In genomic region chr17:77770331-77771105, GRCh38 we compare ENCODE assay signal across 13 cellular contexts.
DNase-seq lines count a peak whose midpoint lies in the region; ATAC-seq and TF ChIP-seq lines count a peak whose summit lies in the region.
"Had no signal": no experiment of that assay in that cellular context is flagged by ENCODE, and none has a peak within 500 bp of the region (broad histone marks: within the 10 kb centered on the region; RNA-seq: fewer than 3 reads in every experiment).

No MANE protein-coding gene starts in this region.

- no peak for TF ChIP-seq RAD21 in IMR-90 (IDR thresholded peaks at IDR 0.05; ENCODE audit: low read length)

- peak overlapping the region in 5 of 11 experiments; percentile 7 to 78 (median 54); a peak in 7 of 22 replicates for H3K27ac ChIP-seq in BLaER1 treated with 17β-estradiol and CSF1 and Interleukin-3, amounts not matched to agents 10 nM and 100 nM
- H3K27ac ChIP-seq in IMR-90 (ENCODE audit: insufficient read depth, low read length), result no peak overlapping the region
- no peak overlapping the region for H3K27ac ChIP-seq in mammary epithelial cell (ENCODE audit: insufficient read depth, low read depth, low read length)
- H3K27ac ChIP-seq: right lobe of liver, vagina had no signal

- no peak overlapping the region for H3K23ac ChIP-seq in IMR-90 (ENCODE audit: low read depth, low read length)

- no peaks in the 10 kb centered on the region for H3K79me2 ChIP-seq in mammary epithelial cell (ENCODE audit: insufficient read depth, low read length)

- H4K20me1 ChIP-seq in BLaER1 treated with 17β-estradiol and CSF1 and Interleukin-3, amounts not matched to agents 10 nM and 100 nM, result no peaks in the 10 kb centered on the region
- H4K20me1 ChIP-seq in IMR-90 (ENCODE audit: insufficient read depth, low read length), result no peaks in the 10 kb centered on the region
- H4K20me1 ChIP-seq in mammary epithelial cell (ENCODE audit: insufficient read depth, low read length), result no peaks in the 10 kb centered on the region

- no peaks in the 10 kb centered on the region for H3K9me1 ChIP-seq in IMR-90 (ENCODE audit: insufficient read depth, low read length)

- BruUV-seq in IMR-90 (replicated peaks; lab: Mats Ljungman, UMichigan) (no TSS peak), mammary epithelial cell (replicated peaks; lab: Mats Ljungman, UMichigan) (no TSS peak)

- H3K27me3 ChIP-seq in BLaER1 treated with 17β-estradiol and CSF1 and Interleukin-3, amounts not matched to agents 10 nM and 100 nM, result peaks cover 0 to 17% (median 0%) of the 10 kb centered on the region in 11 experiments; a peak in 5 of 22 replicates
- H3K27me3 ChIP-seq in IMR-90 (ENCODE audit: control insufficient read depth, insufficient read depth, low read length), result peaks cover 38% of the 10 kb centered on the region
- no peaks in the 10 kb centered on the region for H3K27me3 ChIP-seq in mammary epithelial cell (ENCODE audit: insufficient read depth, low read length)
- H3K27me3 ChIP-seq: right lobe of liver, vagina had no signal

- peak overlapping the region; percentile 40 for H3K27ac Mint-ChIP-seq in neural crest cell (ENCODE audit: unreplicated experiment)
- H3K27ac Mint-ChIP-seq: activated naive CD8-positive, alpha-beta T cell; T-helper 1 cell treated with Interleukin-12 subunit alpha and Interleukin-12 subunit beta and Interleukin-4 antibody, amounts not matched to agents 30 μg/mL and 1 μg/mL, for 36 hours had no signal

- H3K4me3 Mint-ChIP-seq in neural crest cell, result no peak overlapping the region
- H3K4me3 Mint-ChIP-seq: activated naive CD8-positive, alpha-beta T cell; T-helper 1 cell treated with Interleukin-12 subunit alpha and Interleukin-12 subunit beta and Interleukin-4 antibody, amounts not matched to agents 30 μg/mL and 1 μg/mL, for 36 hours had no signal

- no peak overlapping the region for H4K5ac ChIP-seq in IMR-90 (ENCODE audit: low read depth, low read length)

- H2BK15ac ChIP-seq in IMR-90 (ENCODE audit: low read depth, low read length), result no peak overlapping the region

- H3K4me2 ChIP-seq in BLaER1 treated with 17β-estradiol and CSF1 and Interleukin-3, amounts not matched to agents 10 nM and 100 nM, result peak overlapping the region in 10 of 11 experiments; percentile 25 to 51 (median 41); a peak in 18 of 22 replicates
- no peak overlapping the region for H3K4me2 ChIP-seq in IMR-90 (ENCODE audit: low read depth, low read length)
- H3K4me2 ChIP-seq in mammary epithelial cell (ENCODE audit: insufficient read depth, low read depth, low read length), result no peak overlapping the region

- no peak overlapping the region for H2BK20ac ChIP-seq in IMR-90 (ENCODE audit: low read depth, low read length)

- H3K4me3 ChIP-seq in BLaER1 treated with 17β-estradiol and CSF1 and Interleukin-3, amounts not matched to agents 10 nM and 100 nM, result no peak overlapping the region
- H3K4me3 ChIP-seq in IMR-90 (ENCODE audit: insufficient read depth, low read depth, low read length), result no peak overlapping the region
- no peak overlapping the region for H3K4me3 ChIP-seq in mammary epithelial cell (replicated peaks in 1 of 3; ENCODE audit: insufficient read depth in 1 of 3, low read depth in 2 of 3, low read length in 3 of 3)
- H3K4me3 ChIP-seq: right lobe of liver, vagina had no signal

- in situ Hi-C loops in IMR-90 (cut with MboI; ENCODE audit: low sequenced_read_pairs), result no loop called here
- in situ Hi-C loops in mammary epithelial cell (cut with MboI; ENCODE audit: low sequenced_read_pairs in 2 of 2), result no loop called here

- 75% methylated on average over 8 of the region's 17 CpGs; no CpG with 5 or more reads in 1 of the 2 experiments for WGBS in IMR-90 (ENCODE audit: extremely low coverage in 2 of 2, insufficient read length in 1 of 2), 2 experiments
- 70% methylated on average over 14 of the region's 17 CpGs for WGBS in mammary epithelial cell (ENCODE audit: low coverage, missing lambda C conversion rate)

- H3K4me1 Mint-ChIP-seq in neural crest cell, result peaks cover 14% of the 10 kb centered on the region

- peak; percentile 65 for ATAC-seq in IMR-90 (ENCODE audit: low read depth)
- ATAC-seq in GM19023 (IDR thresholded peaks at IDR 0.05; ENCODE audit: unreplicated experiment), result no peak
- ATAC-seq: right lobe of liver had no signal

- no peak overlapping the region for H2AK9ac ChIP-seq in IMR-90 (replicated peaks; ENCODE audit: low read depth, low read length, poor library complexity)

- no peaks in the 10 kb centered on the region for H3K79me1 ChIP-seq in IMR-90 (ENCODE audit: low read depth in 1 of 2, low read length in 2 of 2)

- H3K36me3 ChIP-seq in BLaER1 treated with 17β-estradiol and CSF1 and Interleukin-3, amounts not matched to agents 10 nM and 100 nM, result no peaks in the 10 kb centered on the region
- H3K36me3 ChIP-seq in IMR-90 (ENCODE audit: control insufficient read depth, insufficient read depth, low read length) (no peaks in the 10 kb centered on the region), mammary epithelial cell (ENCODE audit: insufficient read depth, low read length) (no peaks in the 10 kb centered on the region)
- H3K36me3 ChIP-seq: right lobe of liver, vagina had no signal

- no peaks in the 10 kb centered on the region for H3K9me3 Mint-ChIP-seq in neural crest cell
- H3K9me3 Mint-ChIP-seq: T-helper 1 cell treated with Interleukin-12 subunit alpha and Interleukin-12 subunit beta and Interleukin-4 antibody, amounts not matched to agents 30 μg/mL and 1 μg/mL, for 36 hours had no signal

- dilution Hi-C loops in IMR-90 (cut with HindIII; ENCODE audit: low sequenced_read_pairs, unreplicated experiment) (no loop called here), mammary epithelial cell (cut with HindIII; ENCODE audit: low sequenced_read_pairs) (no loop called here)

- no peaks in the 10 kb centered on the region for H3K36me3 Mint-ChIP-seq in neural crest cell (ENCODE audit: low read depth)
- H3K36me3 Mint-ChIP-seq: activated naive CD8-positive, alpha-beta T cell had no signal

- no peaks in the 10 kb centered on the region for H3K27me3 Mint-ChIP-seq in neural crest cell (ENCODE audit: low read depth)
- H3K27me3 Mint-ChIP-seq: activated naive CD8-positive, alpha-beta T cell had no signal

- intact Hi-C loops in IMR-90 (cut with micrococcal nuclease) (no loop called here), mammary epithelial cell (cut with micrococcal nuclease) (loop anchor here (5.0 kb wide), 1 partner anchor 187 kb away; the partner anchor contains the start of gene TNRC6C)

- peak overlapping the region in 4 of 11 experiments; percentile 10 to 53 (median 40); a peak in 5 of 22 replicates for H3K9ac ChIP-seq in BLaER1 treated with 17β-estradiol and CSF1 and Interleukin-3, amounts not matched to agents 10 nM and 100 nM
- H3K9ac ChIP-seq in IMR-90 (ENCODE audit: low read depth, low read length) (no peak overlapping the region), mammary epithelial cell (ENCODE audit: insufficient read depth, low read length) (no peak overlapping the region)

- H3K4me1 ChIP-seq in BLaER1 treated with 17β-estradiol and CSF1 and Interleukin-3, amounts not matched to agents 10 nM and 100 nM, result peaks cover 11 to 35% (median 30%) of the 10 kb centered on the region in 10 experiments; a peak in 19 of 20 replicates
- H3K4me1 ChIP-seq in IMR-90 (ENCODE audit: control insufficient read depth, insufficient read depth, low read length) (no peaks in the 10 kb centered on the region), mammary epithelial cell (ENCODE audit: insufficient read depth, low read length) (no peaks in the 10 kb centered on the region)
- H3K4me1 ChIP-seq: right lobe of liver, vagina had no signal

- no peak for TF ChIP-seq CTCF in IMR-90 (conservative IDR thresholded peaks at IDR 0.05; ENCODE audit: low read depth, low read length)
- no peak for TF ChIP-seq CTCF in mammary epithelial cell (conservative IDR thresholded peaks at IDR 0.05 in 1 of 2, IDR thresholded peaks at IDR 0.05 in 1 of 2; ENCODE audit: extremely low read depth in 1 of 2, insufficient read depth in 1 of 2, low read depth in 1 of 2, low read length in 2 of 2)
- TF ChIP-seq CTCF in neural crest cell (conservative IDR thresholded peaks at IDR 0.05), result no peak

- H2AFZ ChIP-seq in IMR-90 (replicated peaks; ENCODE audit: low read length, poor library complexity), result no peak overlapping the region
- no peak overlapping the region for H2AFZ ChIP-seq in mammary epithelial cell (ENCODE audit: low read depth, low read length)

- DNase-seq in IMR-90 (peak; percentile 79), mammary epithelial cell (peak; percentile 4), neural crest cell (ENCODE audit: low read depth, low spot score) (no peak), T-helper 9 cell (no peak), NOMO-1 treated with dmso at 0.1 percent for 144 hours (lab: John Stamatoyannopoulos, UW; ENCODE audit: unreplicated experiment) (no peak)
- DNase-seq in stimulated activated CD4-positive, alpha-beta T cell treated with anti-CD3 and anti-CD28 coated beads, Interleukin-2, amount 100 ng/mL, for 24 hours, result no peak
- DNase-seq: NCI-H1417, right lobe of liver had no signal

- H2AK5ac ChIP-seq in IMR-90 (ENCODE audit: low read depth, low read length), result no peak overlapping the region

- H3K9me3 ChIP-seq in BLaER1 treated with 17β-estradiol and CSF1 and Interleukin-3, amounts not matched to agents 10 nM and 100 nM (replicated peaks in 1 of 11), result no peaks in the 10 kb centered on the region
- H3K9me3 ChIP-seq in IMR-90 (ENCODE audit: control insufficient read depth, insufficient read depth, low read length) (no peaks in the 10 kb centered on the region), mammary epithelial cell (replicated peaks; ENCODE audit: insufficient read depth, low read length) (no peaks in the 10 kb centered on the region)
- H3K9me3 ChIP-seq: right lobe of liver, vagina had no signal

- CTCF ChIA-PET in IMR-90 (lab: Yijun Ruan, JAX) (no interaction called here), mammary epithelial cell (lab: Charles Lee; ENCODE audit: low non-redundant PET) (no interaction called here)

- H3K56ac ChIP-seq in IMR-90 (ENCODE audit: extremely low read depth, insufficient read depth, low read length), result no peak overlapping the region

- POLR2A ChIA-PET in IMR-90 (lab: Charles Lee; ENCODE audit: unreplicated experiment), result no interaction called here

- H3K18ac ChIP-seq in IMR-90 (ENCODE audit: low read depth, low read length), result no peak overlapping the region

- H2BK120ac ChIP-seq in IMR-90 (ENCODE audit: low read depth, low read length), result no peak overlapping the region

- no peak overlapping the region for H2BK5ac ChIP-seq in IMR-90 (ENCODE audit: low read depth, low read length, poor library complexity, severe bottlenecking)

- no peak overlapping the region for H4K8ac ChIP-seq in IMR-90 (ENCODE audit: low read depth in 2 of 2, low read length in 2 of 2)

- H3K14ac ChIP-seq in IMR-90 (replicated peaks; ENCODE audit: low read depth, low read length), result no peak overlapping the region

- H3K4ac ChIP-seq in IMR-90 (ENCODE audit: low read depth, low read length), result no peak overlapping the region

- no peak overlapping the region for H4K91ac ChIP-seq in IMR-90 (ENCODE audit: insufficient read depth, low read depth, low read length)

- no peak for TF ChIP-seq POLR2A in IMR-90 (IDR thresholded peaks at IDR 0.05; ENCODE audit: low read depth, low read length)

TF ChIP-seq in IMR-90, 13 proteins besides CTCF, POLR2A, EP300 and RAD21 (continues in another document):
- TF ChIP-seq NFE2L2 (IDR thresholded peaks at IDR 0.05; ENCODE audit: low read depth, low read length), result peak; percentile 80
- TF ChIP-seq RCOR1 (IDR thresholded peaks at IDR 0.05; ENCODE audit: insufficient replicate concordance, low read length), result no peak
- no peak for TF ChIP-seq CHD1 (IDR thresholded peaks at IDR 0.05; ENCODE audit: low read depth, low read length)

Comparison
In these comparisons a context has a peak if more than half of its experiments do, and no peak if none do; other contexts are left out.
1. H3K4me2 ChIP-seq: peak in BLaER1 treated with 17β-estradiol and CSF1 and Interleukin-3, amounts not matched to agents 10 nM and 100 nM (10 of 11); none in IMR-90 (single experiment) and mammary epithelial cell (single experiment).
2. DNase-seq: peak in IMR-90 (single experiment) and mammary epithelial cell (single experiment); none in neural crest cell (single experiment), stimulated activated CD4-positive, alpha-beta T cell treated with anti-CD3 and anti-CD28 coated beads, Interleukin-2, amount 100 ng/mL, for 24 hours (0 of 2), T-helper 9 cell (single experiment) and NOMO-1 treated with dmso at 0.1 percent for 144 hours (single experiment).